9 cellular contexts compared by ENCODE assay signal in genomic region chr9:83304686-83305085, GRCh38.
A peak's percentile ranks its signal among the peaks of the same experiment; 100 is the strongest.
DNase-seq lines count a peak whose midpoint lies in the region; ATAC-seq lines count a peak whose summit lies in the region.
"Had no signal": no experiment of that assay in that cellular context is flagged by ENCODE, and none has a peak within 500 bp of the region (broad histone marks: within the 10 kb centered on the region; RNA-seq: fewer than 3 reads in every experiment).

No MANE protein-coding gene starts in this region.

- H3K9ac ChIP-seq in skeletal muscle satellite cell (ENCODE audit: low read depth, low read length): no peak overlapping the region

- DNase-seq in GM04503 (ENCODE audit: low read depth) (peak; percentile 59), hepatic stellate cell (ENCODE audit: low spot score) (peak; percentile 35)
- DNase-seq in activated effector memory CD4-positive, alpha-beta T cell treated with anti-CD3 and anti-CD28 coated beads, Interleukin-2, amount 50 U/mL, for 16 hours: no peak
- no peak for DNase-seq in stimulated activated CD4-positive, alpha-beta T cell treated with anti-CD3 and anti-CD28 coated beads, Interleukin-1b, Interleukin-23, amount 100 ng/mL, for 48 hours
- DNase-seq in stimulated activated naive CD4-positive, alpha-beta T cell treated with Interleukin-2 at 50 U/mL for 16 hours (lab: John Stamatoyannopoulos, UW): no peak
- DNase-seq: SHP77 had no signal

- peaks cover 14% of the 10 kb centered on the region for H3K4me1 ChIP-seq in skeletal muscle satellite cell (ENCODE audit: control insufficient read depth, insufficient read depth, low read length)

- peak overlapping the region; percentile 35 for H3K27ac ChIP-seq in adipose tissue (ENCODE audit: low read depth, low read length)

- no peaks in the 10 kb centered on the region for H3K27me3 ChIP-seq in skeletal muscle satellite cell (ENCODE audit: control insufficient read depth, insufficient read depth, low read length)

- peak overlapping the region; percentile 6 for H3K4me2 ChIP-seq in skeletal muscle satellite cell (ENCODE audit: low read length)

- H3K9me3 ChIP-seq in skeletal muscle satellite cell (replicated peaks; ENCODE audit: low read length): no peaks in the 10 kb centered on the region

- H3K36me3 ChIP-seq in skeletal muscle satellite cell (ENCODE audit: insufficient read depth, low read length): no peaks in the 10 kb centered on the region

- WGBS in adipose tissue, 3 donors: 17 to 52% (median 48%) methylated on average over 8 of the region's 8 CpGs

- H3K4me3 ChIP-seq in skeletal muscle satellite cell (ENCODE audit: low read length): no peak overlapping the region

- ATAC-seq in GM18909 (IDR thresholded peaks at IDR 0.05; ENCODE audit: poor library complexity, unreplicated experiment): no peak

Comparison
In these comparisons a context has a peak if more than half of its experiments do, and no peak if none do; other contexts are left out.
1. DNase-seq: peak in GM04503 (single experiment) and hepatic stellate cell (single experiment); none in activated effector memory CD4-positive, alpha-beta T cell treated with anti-CD3 and anti-CD28 coated beads, Interleukin-2, amount 50 U/mL, for 16 hours (single experiment), stimulated activated CD4-positive, alpha-beta T cell treated with anti-CD3 and anti-CD28 coated beads, Interleukin-1b, Interleukin-23, amount 100 ng/mL, for 48 hours (single experiment) and stimulated activated naive CD4-positive, alpha-beta T cell treated with Interleukin-2 at 50 U/mL for 16 hours (single experiment).